In genomic region chr3:132435911-132436425, GRCh38 we compare ENCODE assay signal across 1 cellular context.
TF ChIP-seq lines count a peak whose summit lies in the region.

No MANE protein-coding gene starts in this region.

TF ChIP-seq in SK-N-SH, 30 proteins besides CTCF, POLR2A, EP300 and RAD21 (continued from another document):
- TF ChIP-seq IRF3 (IDR thresholded peaks at IDR 0.05; ENCODE audit: low read depth, low read length) = no peak
- TF ChIP-seq TAF1 (IDR thresholded peaks at IDR 0.05; ENCODE audit: borderline replicate concordance, low read depth, low read length) = no peak
- no peak for TF ChIP-seq MAX (IDR thresholded peaks at IDR 0.05; ENCODE audit: low read depth)
- no peak for TF ChIP-seq SIN3A (IDR thresholded peaks at IDR 0.05; ENCODE audit: borderline replicate concordance, low read depth, low read length)
